Comparison of ENCODE assay signal across 1 cellular context in genomic region chr7:29167721-29168120, GRCh38.
TF ChIP-seq lines count a peak whose summit lies in the region.

No MANE protein-coding gene starts in this region.

TF ChIP-seq in SK-N-SH, 30 proteins besides CTCF, POLR2A, EP300 and RAD21 (continued from another document):
- TF ChIP-seq ZBTB33 (IDR thresholded peaks at IDR 0.05; ENCODE audit: borderline replicate concordance, low read depth) (no peak), RFX5 (IDR thresholded peaks at IDR 0.05; ENCODE audit: low read length) (no peak), FOXJ3 (CRISPR knock-in tag; IDR thresholded peaks at IDR 0.05) (no peak), CHD2 (IDR thresholded peaks at IDR 0.05; ENCODE audit: low read length, partially characterized antibody) (no peak), GATA2 (CRISPR knock-in tag; IDR thresholded peaks at IDR 0.05) (no peak), MAX (IDR thresholded peaks at IDR 0.05; ENCODE audit: low read depth) (no peak), GABPA (IDR thresholded peaks at IDR 0.05; ENCODE audit: low read depth) (no peak), MEF2A (IDR thresholded peaks at IDR 0.05; ENCODE audit: borderline replicate concordance, low read depth) (no peak), YY1 (IDR thresholded peaks at IDR 0.05; ENCODE audit: low read depth) (no peak), NRF1 (IDR thresholded peaks at IDR 0.05; ENCODE audit: low read depth, low read length) (no peak), RCOR1 (IDR thresholded peaks at IDR 0.05; ENCODE audit: low read length) (no peak)
